Comparison of ENCODE assay signal across 8 cellular contexts in the genomic region with DNA sequence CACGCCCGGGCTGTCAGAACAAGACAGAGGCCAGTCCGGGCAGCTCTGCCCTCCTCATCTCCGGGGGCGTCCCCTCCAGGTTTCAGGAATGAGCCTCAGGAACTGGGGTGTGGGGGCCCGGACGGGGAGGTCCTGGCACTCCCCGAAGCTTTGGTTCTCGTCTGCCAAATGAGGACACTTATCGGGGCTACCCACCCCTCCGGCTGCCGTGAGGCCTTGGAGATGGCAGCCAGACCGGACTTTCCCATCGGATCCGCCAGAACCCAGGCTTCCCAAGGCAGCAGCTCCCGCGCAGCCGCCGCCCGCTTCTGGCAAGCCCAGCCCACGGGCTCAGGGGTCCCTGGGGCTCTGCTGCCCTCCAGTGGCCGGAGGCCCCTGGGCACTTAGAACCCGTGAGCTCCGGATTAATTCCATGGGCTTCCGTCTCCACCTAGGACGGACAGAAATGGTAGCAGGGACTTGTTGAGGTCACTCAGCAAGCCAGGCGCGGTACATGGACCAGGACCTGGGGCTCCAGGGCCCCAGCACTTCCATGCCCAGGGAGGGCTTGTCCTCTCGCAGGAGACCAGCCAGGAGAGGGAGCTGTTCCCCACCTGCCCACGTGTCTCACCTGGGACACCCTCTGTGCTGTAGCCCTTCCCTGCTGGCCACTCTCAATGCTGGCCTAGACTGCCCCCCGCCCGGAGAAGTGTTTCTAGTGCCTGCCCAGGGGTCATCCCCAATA.
A peak's percentile ranks its signal among the peaks of the same experiment; 100 is the strongest.
DNase-seq lines count a peak whose midpoint lies in the region; ATAC-seq and TF ChIP-seq lines count a peak whose summit lies in the region.

No MANE protein-coding gene starts in this region.

- POLR2A ChIA-PET in T-cell (lab: Charles Lee): no interaction called here

- in situ Hi-C loops in HAP-1 (cut with MboI; ENCODE audit: low sequenced_read_pairs): loop anchor here (10.0 kb wide), 1 partner anchor 519 kb away; no protein-coding TSS in a partner anchor

- no peak overlapping the region for H3K4me3 ChIP-seq in DND-41 (ENCODE audit: low read depth in 1 of 2, low read length in 2 of 2)
- H3K4me3 ChIP-seq in HAP-1: peak overlapping the region; percentile 44
- H3K4me3 ChIP-seq in adrenal gland: peak overlapping the region in 1 of 4 donors; percentile 47
- peak overlapping the region; percentile 18 to 20 for H3K4me3 ChIP-seq in prostate gland
- peak overlapping the region; percentile 46 for H3K4me3 ChIP-seq in upper lobe of right lung

- H3K79me2 ChIP-seq in DND-41 (ENCODE audit: insufficient read depth, low read length): no peaks in the 10 kb centered on the region

- no peak overlapping the region for H3K27ac ChIP-seq in DND-41 (ENCODE audit: low read length)
- peak overlapping the region in 2 of 5 donors; percentile 37 to 57 for H3K27ac ChIP-seq in adrenal gland
- H3K27ac ChIP-seq in prostate gland: no peak overlapping the region
- no peak overlapping the region for H3K27ac ChIP-seq in upper lobe of right lung

- no peaks in the 10 kb centered on the region for H3K9me3 ChIP-seq in DND-41 (ENCODE audit: insufficient read depth, low read length, severe bottlenecking)
- no peaks in the 10 kb centered on the region for H3K9me3 ChIP-seq in HAP-1
- H3K9me3 ChIP-seq in adrenal gland (replicated peaks in 1 of 3): no peaks in the 10 kb centered on the region
- H3K9me3 ChIP-seq in prostate gland: no peaks in the 10 kb centered on the region
- no peaks in the 10 kb centered on the region for H3K9me3 ChIP-seq in upper lobe of right lung

- intact Hi-C loops in adrenal gland (cut with DNase I): loop anchor here (2.0 to 10.0 kb wide), 4 partner anchors 356 to 521 kb away; no protein-coding TSS in a partner anchor
- intact Hi-C loops in left cardiac atrium (cut with DNase I): loop anchor here (1.0 to 10.0 kb wide), 5 partner anchors 46 to 519 kb away; no protein-coding TSS in a partner anchor
- intact Hi-C loops in prostate gland (cut with DNase I): loop anchor here (2.0 to 5.0 kb wide), 4 partner anchors 46 to 521 kb away; no protein-coding TSS in a partner anchor
- intact Hi-C loops in upper lobe of right lung (cut with DNase I): loop anchor here (5.0 to 10.0 kb wide), 2 partner anchors 421 to 509 kb away; no protein-coding TSS in a partner anchor

- peak overlapping the region in 1 of 2 donors; percentile 68 for H3K27ac Mint-ChIP-seq in T-cell

- peaks cover 5% of the 10 kb centered on the region for H3K27me3 ChIP-seq in DND-41 (ENCODE audit: insufficient read depth, low read length, poor library complexity)
- peaks cover 12% of the 10 kb centered on the region for H3K27me3 ChIP-seq in HAP-1 (ENCODE audit: low read depth)
- no peaks in the 10 kb centered on the region for H3K27me3 ChIP-seq in adrenal gland
- no peaks in the 10 kb centered on the region for H3K27me3 ChIP-seq in prostate gland (replicated peaks; ENCODE audit: insufficient read depth)
- H3K27me3 ChIP-seq in upper lobe of right lung: no peaks in the 10 kb centered on the region

- WGBS in adrenal gland, 4 donors: 6 to 16% (median 7%) methylated on average over 5 to 32 of the region's 32 CpGs
- WGBS in prostate gland: 6% methylated on average over 23 of the region's 32 CpGs

- peaks cover 0 to 6% of the 10 kb centered on the region in 2 donors for H3K27me3 Mint-ChIP-seq in T-cell

- ATAC-seq in DND-41 (ENCODE audit: insufficient read depth, low read depth) (peak; percentile 82), T-cell (replicated peaks in 1 of 4) (peak; percentile 88 to 95 (median 92)), left cardiac atrium (peak; percentile 87 to 94), upper lobe of right lung (peak; percentile 92)

- peak overlapping the region; percentile 31; the same call in 1 of the 2 replicates for H3K4me2 ChIP-seq in DND-41 (ENCODE audit: insufficient read depth, low read length)

- no peaks in the 10 kb centered on the region for H3K36me3 Mint-ChIP-seq in T-cell

- TF ChIP-seq POLR2A in adrenal gland (IDR thresholded peaks at IDR 0.05): no peak
- no peak for TF ChIP-seq POLR2A in prostate gland (IDR thresholded peaks at IDR 0.05)

- H3K9ac ChIP-seq in DND-41 (ENCODE audit: low read depth, low read length): no peak overlapping the region

- DNase-seq in DND-41 (peak; percentile 45), HAP-1 (ENCODE audit: low spot score in 2 of 2) (peak; percentile 95 to 96), NCI-H1105 treated with DMSO at 0.1 percent for 48 hours (lab: John Stamatoyannopoulos, UW) (peak; percentile 48), T-cell (peak; percentile 41 to 76 (median 64)), adrenal gland (peak; percentile 81 to 92 (median 87)), left cardiac atrium (peak; percentile 93), prostate gland (ENCODE audit: low spot score) (peak; percentile 79), upper lobe of right lung (peak; percentile 91)

- no peaks in the 10 kb centered on the region for H3K9me3 Mint-ChIP-seq in T-cell

- H3K4me1 Mint-ChIP-seq in T-cell: peaks cover 10 to 13% (median 12%) of the 10 kb centered on the region in 3 donors

- H2AFZ ChIP-seq in DND-41 (ENCODE audit: low read depth, low read length): peak overlapping the region; percentile 25; the same call in 1 of the 2 replicates

- H3K4me3 Mint-ChIP-seq in T-cell: peak overlapping the region; percentile 73 to 78 (median 75)

- H3K4me1 ChIP-seq in DND-41 (ENCODE audit: insufficient read depth, low read length) (peaks cover 7% of the 10 kb centered on the region; the same call in 1 of the 2 replicates), HAP-1 (peaks cover 8% of the 10 kb centered on the region), adrenal gland (replicated peaks in 1 of 2) (peaks cover 10 to 12% of the 10 kb centered on the region in 2 donors), prostate gland (replicated peaks) (no peaks in the 10 kb centered on the region), upper lobe of right lung (peaks cover 21% of the 10 kb centered on the region)

- H3K36me3 ChIP-seq in DND-41 (ENCODE audit: insufficient read depth, low read length): no peaks in the 10 kb centered on the region
- no peaks in the 10 kb centered on the region for H3K36me3 ChIP-seq in HAP-1 (replicated peaks)
- no peaks in the 10 kb centered on the region for H3K36me3 ChIP-seq in adrenal gland (replicated peaks in 1 of 2)
- no peaks in the 10 kb centered on the region for H3K36me3 ChIP-seq in prostate gland
- no peaks in the 10 kb centered on the region for H3K36me3 ChIP-seq in upper lobe of right lung

- TF ChIP-seq CTCF in DND-41 (IDR thresholded peaks at IDR 0.05; ENCODE audit: borderline replicate concordance, extremely low read depth, low read length, poor library complexity, severe bottlenecking) (peak; percentile 77), adrenal gland (IDR thresholded peaks at IDR 0.05) (peak; percentile 94 to 99 (median 98)), prostate gland (IDR thresholded peaks at IDR 0.05) (peak; percentile 93 to 99 (median 98)), upper lobe of right lung (IDR thresholded peaks at IDR 0.05) (peak; percentile 98)

- H4K20me1 ChIP-seq in DND-41 (ENCODE audit: insufficient read depth, low read length): no peaks in the 10 kb centered on the region

- CTCF ChIA-PET in T-cell (lab: Charles Lee): interaction anchor here (0.7 to 2.2 kb wide), 16 partner anchors 24 to 1350 kb away, joined by 3 to 23 read pairs (median 4); no protein-coding TSS in a partner anchor

Comparison
In these comparisons a context has a peak if more than half of its experiments do, and no peak if none do; other contexts are left out.
1. DNase-seq: peak in every context shown above with its lines; median percentile 96 in HAP-1; 93 in left cardiac atrium; 91 in upper lobe of right lung; 87 in adrenal gland; 79 in prostate gland; 64 in T-cell; 48 in NCI-H1105 treated with DMSO at 0.1 percent for 48 hours; 45 in DND-41.
2. H3K4me3 ChIP-seq: peak in HAP-1 (single experiment), prostate gland (2 of 2) and upper lobe of right lung (single experiment); none in DND-41 (0 of 2).
3. Peak in every context shown above with its lines, with median percentiles within 50 percentile points of each other: ATAC-seq and CTCF ChIP-seq.